In genomic region chr12:79998554-79998953, GRCh38 we compare ENCODE assay signal across 20 cellular contexts.
DNase-seq lines count a peak whose midpoint lies in the region; ATAC-seq and TF ChIP-seq lines count a peak whose summit lies in the region.
"Had no signal": no experiment of that assay in that cellular context is flagged by ENCODE, and none has a peak within 500 bp of the region (broad histone marks: within the 10 kb centered on the region; RNA-seq: fewer than 3 reads in every experiment).

No MANE protein-coding gene starts in this region.

- H3K27me3 ChIP-seq in gastroesophageal sphincter = no peaks in the 10 kb centered on the region
- no peaks in the 10 kb centered on the region for H3K27me3 ChIP-seq in rectal smooth muscle tissue (ENCODE audit: control insufficient read depth, insufficient read depth, low read length)
- H3K27me3 ChIP-seq in testis = no peaks in the 10 kb centered on the region
- no peaks in the 10 kb centered on the region for H3K27me3 ChIP-seq in naive thymus-derived CD4-positive, alpha-beta T cell (ENCODE audit: control insufficient read depth in 2 of 2, insufficient read depth in 2 of 2, low read length in 2 of 2)
- H3K27me3 ChIP-seq: BLaER1 had no signal

- POLR2A ChIA-PET in naive thymus-derived CD4-positive, alpha-beta T cell (lab: Charles Lee) = no interaction called here

- intact Hi-C loops in testis (cut with DNase I; ENCODE audit: low total_unique reads) = no loop called here
- intact Hi-C loops in naive thymus-derived CD4-positive, alpha-beta T cell (cut with micrococcal nuclease) = no loop called here

- H3K4me3 Mint-ChIP-seq in naive thymus-derived CD4-positive, alpha-beta T cell = no peak overlapping the region
- H3K4me3 Mint-ChIP-seq: CD14-positive monocyte; CD4-positive, alpha-beta memory T cell; H9 had no signal

- H3K4me1 ChIP-seq in gastroesophageal sphincter (peaks cover 5 to 46% (median 13%) of the 10 kb centered on the region in 3 donors), rectal smooth muscle tissue (ENCODE audit: control insufficient read depth, insufficient read depth, low read length) (peaks cover 7% of the 10 kb centered on the region), testis (peaks cover 3% of the 10 kb centered on the region)
- no peaks in the 10 kb centered on the region for H3K4me1 ChIP-seq in naive thymus-derived CD4-positive, alpha-beta T cell (ENCODE audit: control insufficient read depth in 2 of 2, insufficient read depth in 2 of 2, low read length in 2 of 2)
- H3K4me1 ChIP-seq: A549 had no signal

- H3K9me3 Mint-ChIP-seq in naive thymus-derived CD4-positive, alpha-beta T cell = peaks cover 0 to 4% (median 0%) of the 10 kb centered on the region in 11 donors
- H3K9me3 Mint-ChIP-seq: H9 had no signal

- no peaks in the 10 kb centered on the region for H3K9me3 ChIP-seq in gastroesophageal sphincter
- H3K9me3 ChIP-seq in testis = no peaks in the 10 kb centered on the region
- H3K9me3 ChIP-seq in naive thymus-derived CD4-positive, alpha-beta T cell (ENCODE audit: control insufficient read depth in 2 of 3, low read length in 3 of 3) = no peaks in the 10 kb centered on the region
- H3K9me3 ChIP-seq: A549, BLaER1 had no signal

- H3K4me1 Mint-ChIP-seq in naive thymus-derived CD4-positive, alpha-beta T cell = peaks cover 0 to 2% (median 0%) of the 10 kb centered on the region in 7 donors

- H3K4me3 ChIP-seq in gastroesophageal sphincter (no peak overlapping the region), rectal smooth muscle tissue (ENCODE audit: low read length) (no peak overlapping the region), testis (no peak overlapping the region)
- H3K4me3 ChIP-seq in naive thymus-derived CD4-positive, alpha-beta T cell (ENCODE audit: low read length) = no peak overlapping the region
- H3K4me3 ChIP-seq: A549, BLaER1, GM12878 had no signal

- H3K27ac Mint-ChIP-seq in naive thymus-derived CD4-positive, alpha-beta T cell = no peak overlapping the region
- H3K27ac Mint-ChIP-seq: CD14-positive monocyte; CD4-positive, alpha-beta memory T cell; H9 had no signal

- H3K36me3 Mint-ChIP-seq in naive thymus-derived CD4-positive, alpha-beta T cell = no peaks in the 10 kb centered on the region
- H3K36me3 Mint-ChIP-seq: CD14-positive monocyte had no signal

- H3K36me3 ChIP-seq in gastroesophageal sphincter = no peaks in the 10 kb centered on the region
- H3K36me3 ChIP-seq in rectal smooth muscle tissue (ENCODE audit: control insufficient read depth, insufficient read depth, low read length) = no peaks in the 10 kb centered on the region
- no peaks in the 10 kb centered on the region for H3K36me3 ChIP-seq in testis (ENCODE audit: low read depth, missing control alignments)
- H3K36me3 ChIP-seq in naive thymus-derived CD4-positive, alpha-beta T cell (ENCODE audit: control insufficient read depth in 2 of 3, insufficient read depth in 3 of 3, low read length in 3 of 3) = no peaks in the 10 kb centered on the region
- H3K36me3 ChIP-seq: BLaER1 had no signal

- no peak overlapping the region for H3K9ac ChIP-seq in rectal smooth muscle tissue (ENCODE audit: low read length)
- H3K9ac ChIP-seq: BLaER1 had no signal

- no peak for TF ChIP-seq CTCF in gastroesophageal sphincter (IDR thresholded peaks at IDR 0.05)
- no peak for TF ChIP-seq CTCF in testis (IDR thresholded peaks at IDR 0.05)

- ATAC-seq in gastroesophageal sphincter = no peak
- ATAC-seq in naive thymus-derived CD4-positive, alpha-beta T cell = no peak
- ATAC-seq: A549, GM12878 had no signal

- no peaks in the 10 kb centered on the region for H3K27me3 Mint-ChIP-seq in naive thymus-derived CD4-positive, alpha-beta T cell

- peak overlapping the region; percentile 28 to 74 (median 58) for H3K27ac ChIP-seq in gastroesophageal sphincter
- peak overlapping the region; percentile 10 for H3K27ac ChIP-seq in rectal smooth muscle tissue (ENCODE audit: low read depth, low read length)
- H3K27ac ChIP-seq in testis = peak overlapping the region; percentile 25 to 67
- no peak overlapping the region for H3K27ac ChIP-seq in naive thymus-derived CD4-positive, alpha-beta T cell (ENCODE audit: low read depth, low read length)
- H3K27ac ChIP-seq: 22Rv1, A549, BLaER1 had no signal

- CTCF ChIA-PET in naive thymus-derived CD4-positive, alpha-beta T cell (lab: Charles Lee) = no interaction called here

- no peak for TF ChIP-seq EP300 in gastroesophageal sphincter (IDR thresholded peaks at IDR 0.05)

- DNase-seq in NCI-H82 (lab: John Stamatoyannopoulos, UW) (peak; percentile 8), NCI-H82 treated with DMSO at 0.1 percent for 48 hours (lab: John Stamatoyannopoulos, UW; ENCODE audit: unreplicated experiment) (no peak), testis (no peak), AG08396 (ENCODE audit: low spot score) (no peak)
- no peak for DNase-seq in naive thymus-derived CD4-positive, alpha-beta T cell
- no peak for DNase-seq in activated CD4-positive, alpha-beta T cell treated with anti-CD3 and anti-CD28 coated beads for 1 hour
- DNase-seq: CD4-positive, alpha-beta memory T cell; DMS 273 treated with DMSO at 0.1 percent for 48 hours; DMS53; DND-41; EL; GOT3; H9 had no signal

- no peak for TF ChIP-seq POLR2A in gastroesophageal sphincter (IDR thresholded peaks at IDR 0.05)
- no peak for TF ChIP-seq POLR2A in testis (IDR thresholded peaks at IDR 0.05)

- 33 to 44% methylated on average over 1 of the region's 1 CpG for WGBS in gastroesophageal sphincter (ENCODE audit: low coverage in 1 of 2), 2 donors
- 70 to 75% methylated on average over 1 of the region's 1 CpG for WGBS in testis, 2 donors
